ENCODE assay signal across 11 cellular contexts in genomic region chr17:76524598-76525512, GRCh38. TPM values are rescaled to one million over a fixed set of nuclear protein-coding genes. Genes with fewer than 3 reads are reported as not detected.
DNase-seq lines count a peak whose midpoint lies in the region; ATAC-seq and TF ChIP-seq lines count a peak whose summit lies in the region.
"Had no signal": no experiment of that assay in that cellular context is flagged by ENCODE, and none has a peak within 500 bp of the region (broad histone marks: within the 10 kb centered on the region; RNA-seq: fewer than 3 reads in every experiment).

No MANE protein-coding gene starts in this region.

- POLR2A ChIA-PET in PC-3 (lab: Charles Lee; ENCODE audit: unreplicated experiment), result no interaction called here
- POLR2A ChIA-PET in naive thymus-derived CD4-positive, alpha-beta T cell (lab: Charles Lee), result interaction anchor here (0.7 to 1.4 kb wide), 4 partner anchors 31 to 201 kb away, joined by 3 read pairs; partner anchors contain the start of genes JMJD6, METTL23 and ST6GALNAC1

- intact Hi-C loops in PC-3 (cut with micrococcal nuclease), result no loop called here
- intact Hi-C loops in naive thymus-derived CD4-positive, alpha-beta T cell (cut with micrococcal nuclease), result no loop called here
- intact Hi-C loops in vagina (cut with DNase I), result no loop called here

- no peak overlapping the region for H3K4me3 ChIP-seq in PC-3 (ENCODE audit: low read length)
- H3K4me3 ChIP-seq in fibroblast of lung (replicated peaks in 1 of 4; ENCODE audit: control extremely low read depth in 1 of 4, insufficient read depth in 1 of 4, low read depth in 3 of 4, low read length in 4 of 4), result no peak overlapping the region
- no peak overlapping the region for H3K4me3 ChIP-seq in naive thymus-derived CD4-positive, alpha-beta T cell (ENCODE audit: low read length)
- H3K4me3 ChIP-seq in vagina, result no peak overlapping the region
- H3K4me3 ChIP-seq: GM12878 had no signal

- H3F3A ChIP-seq in PC-3 (ENCODE audit: low read length, unreplicated experiment), result no peaks in the 10 kb centered on the region

- TF ChIP-seq CTCF in PC-3 (conservative IDR thresholded peaks at IDR 0.05; ENCODE audit: low read depth, low read length) (no peak), fibroblast of lung (conservative IDR thresholded peaks at IDR 0.05 in 1 of 2, IDR thresholded peaks at IDR 0.05 in 1 of 2; ENCODE audit: low read depth in 1 of 2, low read length in 2 of 2) (no peak), vagina (IDR thresholded peaks at IDR 0.05) (no peak)

- H3K27me3 Mint-ChIP-seq in naive thymus-derived CD4-positive, alpha-beta T cell, result peaks cover 0 to 11% (median 0%) of the 10 kb centered on the region in 5 donors
- H3K27me3 Mint-ChIP-seq in activated T-cell treated with anti-CD3 and anti-CD28 coated beads, Interleukin-2, amount 50 U/mL, for 4 hours (ENCODE audit: low read depth), result peaks cover 2% of the 10 kb centered on the region

- CTCF ChIA-PET in PC-3 (lab: Charles Lee), result interaction anchor here (0.6 to 1.4 kb wide), 5 partner anchors 22 to 157 kb away, joined by 3 to 6 read pairs (median 3); no protein-coding TSS in a partner anchor
- CTCF ChIA-PET in naive thymus-derived CD4-positive, alpha-beta T cell (lab: Charles Lee), result interaction anchor here (0.7 to 5.7 kb wide), 7 partner anchors 9 to 560 kb away, joined by 3 to 62 read pairs (median 11); no protein-coding TSS in a partner anchor

- H3K9me3 ChIP-seq in PC-3 (ENCODE audit: low read length) (no peaks in the 10 kb centered on the region), fibroblast of lung (ENCODE audit: control insufficient read depth, insufficient read depth, low read depth, low read length) (no peaks in the 10 kb centered on the region), vagina (no peaks in the 10 kb centered on the region)
- H3K9me3 ChIP-seq in naive thymus-derived CD4-positive, alpha-beta T cell (ENCODE audit: control insufficient read depth in 2 of 3, low read length in 3 of 3), result no peaks in the 10 kb centered on the region
- H3K9me3 ChIP-seq: neutrophil had no signal

- H4K20me1 ChIP-seq in PC-3 (ENCODE audit: low read length), result no peaks in the 10 kb centered on the region
- H4K20me1 ChIP-seq in fibroblast of lung (ENCODE audit: control insufficient read depth, extremely low read depth, insufficient read depth, low read length), result no peaks in the 10 kb centered on the region

- H3K79me2 ChIP-seq in PC-3 (ENCODE audit: low read length) (no peaks in the 10 kb centered on the region), fibroblast of lung (ENCODE audit: control insufficient read depth, insufficient read depth, low read length) (no peaks in the 10 kb centered on the region)

- no peak for TF ChIP-seq POLR2A in vagina (IDR thresholded peaks at IDR 0.05)

- H3K36me3 ChIP-seq in PC-3 (ENCODE audit: low read depth, low read length), result no peaks in the 10 kb centered on the region
- no peaks in the 10 kb centered on the region for H3K36me3 ChIP-seq in fibroblast of lung (ENCODE audit: control insufficient read depth, insufficient read depth, low read length)
- no peaks in the 10 kb centered on the region for H3K36me3 ChIP-seq in naive thymus-derived CD4-positive, alpha-beta T cell (ENCODE audit: control insufficient read depth in 2 of 3, insufficient read depth in 3 of 3, low read length in 3 of 3)
- no peaks in the 10 kb centered on the region for H3K36me3 ChIP-seq in vagina
- H3K36me3 ChIP-seq: neutrophil had no signal

- peak overlapping the region; percentile 50 for H3K4me2 ChIP-seq in PC-3 (ENCODE audit: low read length)
- peak overlapping the region; percentile 21 for H3K4me2 ChIP-seq in fibroblast of lung (ENCODE audit: extremely low read depth, insufficient read depth, low read length)
- H3K4me2 ChIP-seq: KMS-11 had no signal

- H2AFZ ChIP-seq in PC-3 (ENCODE audit: low read length) (peak overlapping the region; percentile 10), fibroblast of lung (ENCODE audit: low read length) (no peak overlapping the region)

- no peaks in the 10 kb centered on the region for H3K9me2 ChIP-seq in PC-3 (replicated peaks; ENCODE audit: low read length)

- H3K4me1 ChIP-seq in PC-3 (ENCODE audit: insufficient read depth, low read length) (peaks cover 44% of the 10 kb centered on the region), fibroblast of lung (ENCODE audit: control insufficient read depth, extremely low read depth, insufficient read depth, low read length) (peaks cover 30% of the 10 kb centered on the region), vagina (peaks cover 44% of the 10 kb centered on the region)
- H3K4me1 ChIP-seq in naive thymus-derived CD4-positive, alpha-beta T cell (ENCODE audit: control insufficient read depth in 2 of 2, insufficient read depth in 2 of 2, low read length in 2 of 2), result peaks cover 12 to 37% of the 10 kb centered on the region in 2 donors

- H3K27ac ChIP-seq in PC-3 (ENCODE audit: low read length) (peak overlapping the region; percentile 59), fibroblast of lung (ENCODE audit: insufficient read depth, low read length) (peak overlapping the region; percentile 51), vagina (peak overlapping the region; percentile 72)
- no peak overlapping the region for H3K27ac ChIP-seq in naive thymus-derived CD4-positive, alpha-beta T cell (ENCODE audit: low read depth, low read length)
- H3K27ac ChIP-seq: KMS-11, neutrophil had no signal

- H3K9ac ChIP-seq in PC-3 (ENCODE audit: low read length), result peak overlapping the region; percentile 40; the same call in 1 of the 2 replicates
- no peak overlapping the region for H3K9ac ChIP-seq in fibroblast of lung (ENCODE audit: insufficient read depth, low read length)
- H3K9ac ChIP-seq: KMS-11 had no signal

- H3K36me3 Mint-ChIP-seq in naive thymus-derived CD4-positive, alpha-beta T cell, result no peaks in the 10 kb centered on the region
- no peaks in the 10 kb centered on the region for H3K36me3 Mint-ChIP-seq in activated T-cell treated with anti-CD3 and anti-CD28 coated beads, Interleukin-2, amount 50 U/mL, for 4 hours (ENCODE audit: insufficient read depth)

- DNase-seq in PC-3 (peak; percentile 71), fibroblast of lung (ENCODE audit: low read depth in 2 of 2) (peak; percentile 43 to 90), vagina (ENCODE audit: extremely low spot score in 2 of 2) (no peak), NCI-H128 (lab: John Stamatoyannopoulos, UW; ENCODE audit: unreplicated experiment) (no peak)
- DNase-seq in naive thymus-derived CD4-positive, alpha-beta T cell, result no peak
- no peak for DNase-seq in stimulated activated naive CD4-positive, alpha-beta T cell treated with Interleukin-2 at 50 U/mL for 16 hours (lab: John Stamatoyannopoulos, UW)
- DNase-seq in activated T-cell treated with anti-CD3 and anti-CD28 coated beads, Interleukin-2, amount 50 U/mL, for 4 hours, result no peak
- DNase-seq: activated T-cell treated with anti-CD3 and anti-CD28 coated beads, Interleukin-2, amount 50 U/mL, for 1 hour had no signal

- H3K27me3 ChIP-seq in PC-3 (ENCODE audit: low read length) (no peaks in the 10 kb centered on the region), fibroblast of lung (ENCODE audit: control insufficient read depth, insufficient read depth, low read length) (no peaks in the 10 kb centered on the region), vagina (no peaks in the 10 kb centered on the region)
- no peaks in the 10 kb centered on the region for H3K27me3 ChIP-seq in naive thymus-derived CD4-positive, alpha-beta T cell (ENCODE audit: control insufficient read depth in 2 of 2, insufficient read depth in 2 of 2, low read length in 2 of 2)

- no peak overlapping the region for H3K4me3 Mint-ChIP-seq in naive thymus-derived CD4-positive, alpha-beta T cell
- H3K4me3 Mint-ChIP-seq in activated T-cell treated with anti-CD3 and anti-CD28 coated beads, Interleukin-2, amount 50 U/mL, for 4 hours, result no peak overlapping the region

- H3K27ac Mint-ChIP-seq in naive thymus-derived CD4-positive, alpha-beta T cell, result peak overlapping the region in 8 of 9 donors; percentile 19 to 89 (median 64)

- no TSS peak for BruUV-seq in PC-3 (replicated peaks; lab: Mats Ljungman, UMichigan)

- peaks cover 18 to 40% (median 35%) of the 10 kb centered on the region in 7 donors for H3K4me1 Mint-ChIP-seq in naive thymus-derived CD4-positive, alpha-beta T cell
- peaks cover 26% of the 10 kb centered on the region for H3K4me1 Mint-ChIP-seq in activated T-cell treated with anti-CD3 and anti-CD28 coated beads, Interleukin-2, amount 50 U/mL, for 4 hours (ENCODE audit: low read depth)

- peaks cover 0 to 2% (median 0%) of the 10 kb centered on the region in 11 donors for H3K9me3 Mint-ChIP-seq in naive thymus-derived CD4-positive, alpha-beta T cell
- no peaks in the 10 kb centered on the region for H3K9me3 Mint-ChIP-seq in activated T-cell treated with anti-CD3 and anti-CD28 coated beads, Interleukin-2, amount 50 U/mL, for 4 hours

- ATAC-seq in PC-3, result peak; percentile 30
- ATAC-seq in naive thymus-derived CD4-positive, alpha-beta T cell, result no peak
- no peak for ATAC-seq in activated T-cell treated with anti-CD3 and anti-CD28 coated beads, Interleukin-2, amount 50 U/mL, for 4 hours
- ATAC-seq: GM12878 had no signal

RNA-seq across cellular contexts. Expression of gene CYGB, which starts 12.7 kb away (rescaled TPM):
- total RNA-seq in PC-3 (2014; rRNA removed) (0.40 and 0.62 TPM in 2 replicates), fibroblast of lung (12.4 and 19.5 TPM in 2 replicates), vagina (30.0 TPM)
- polyA plus RNA-seq in fibroblast of lung, result 9.1 and 10.0 TPM in 2 replicates
- 19.9 and 25.0 TPM in 2 replicates for polyA plus RNA-seq in fibroblast of lung (2012)
- 15.1 and 19.0 TPM in 2 replicates for polyA minus RNA-seq in fibroblast of lung (ENCODE audit: low replicate concordance)
- total RNA-seq in naive thymus-derived CD4-positive, alpha-beta T cell, result not detected
- under 1 TPM; 0.33 to 0.35 TPM for polyA plus RNA-seq in naive thymus-derived CD4-positive, alpha-beta T cell
- not detected for total RNA-seq in activated T-cell treated with anti-CD3 and anti-CD28 coated beads, Interleukin-2, amount 50 U/mL, for 4 hours
- polyA plus RNA-seq: GM12878 had no signal

RNA-seq across cellular contexts. Expression of gene PRCD, which starts 15.0 kb away (rescaled TPM):
- total RNA-seq in PC-3 (2014; rRNA removed), result 0.86 and 2.5 TPM in 2 replicates
- total RNA-seq in fibroblast of lung, result 4.1 and 4.3 TPM in 2 replicates
- polyA plus RNA-seq in fibroblast of lung, result 0.72 and 0.89 TPM in 2 replicates
- polyA plus RNA-seq in fibroblast of lung (2012), result 1.1 and 2.0 TPM in 2 replicates
- polyA minus RNA-seq in fibroblast of lung (ENCODE audit: low replicate concordance), result not detected in 2 replicates
- total RNA-seq in naive thymus-derived CD4-positive, alpha-beta T cell, result not detected
- polyA plus RNA-seq in naive thymus-derived CD4-positive, alpha-beta T cell, result 1 to 10 TPM in 1 of 2 donors, not detected in 1; 1.3 TPM
- total RNA-seq in vagina, result 21.4 TPM
- not detected for total RNA-seq in activated T-cell treated with anti-CD3 and anti-CD28 coated beads, Interleukin-2, amount 50 U/mL, for 4 hours

RNA-seq across cellular contexts. Expression of gene RHBDF2, which starts 23.6 kb away (rescaled TPM):
- 52.3 and 74.8 TPM in 2 replicates for total RNA-seq in PC-3 (2014; rRNA removed)
- total RNA-seq in fibroblast of lung, result 3.9 and 5.1 TPM in 2 replicates
- 0.94 and 1.7 TPM in 2 replicates for polyA plus RNA-seq in fibroblast of lung
- polyA plus RNA-seq in fibroblast of lung (2012), result 2.8 TPM in 2 replicates
- polyA minus RNA-seq in fibroblast of lung (ENCODE audit: low replicate concordance), result 2.4 and 3.9 TPM in 2 replicates
- total RNA-seq in naive thymus-derived CD4-positive, alpha-beta T cell, result 100 to 1,000 TPM in 1 of 5 experiments, 10 to 100 TPM in 4; 31.1 to 119 (median 35.4) TPM
- polyA plus RNA-seq in naive thymus-derived CD4-positive, alpha-beta T cell, result 1 to 10 TPM; 2.9 to 7.5 TPM
- 34.6 TPM for total RNA-seq in vagina
- total RNA-seq in activated T-cell treated with anti-CD3 and anti-CD28 coated beads, Interleukin-2, amount 50 U/mL, for 4 hours, result 10 to 100 TPM; 29.5 to 37.0 (median 34.3) TPM

RNA-seq across cellular contexts. Expression of gene AANAT, which starts 57.5 kb away (rescaled TPM):
- total RNA-seq in PC-3 (2014; rRNA removed), result not detected in 2 replicates
- total RNA-seq in fibroblast of lung, result not detected in 2 replicates
- polyA plus RNA-seq in fibroblast of lung, result not detected in 2 replicates
- not detected in 2 replicates for polyA plus RNA-seq in fibroblast of lung (2012)
- polyA minus RNA-seq in fibroblast of lung (ENCODE audit: low replicate concordance), result not detected in 2 replicates
- total RNA-seq in naive thymus-derived CD4-positive, alpha-beta T cell, result not detected
- polyA plus RNA-seq in naive thymus-derived CD4-positive, alpha-beta T cell, result not detected
- total RNA-seq in vagina, result not detected
- total RNA-seq in activated T-cell treated with anti-CD3 and anti-CD28 coated beads, Interleukin-2, amount 50 U/mL, for 4 hours, result not detected
- polyA plus RNA-seq: GM12878 had no signal

Comparison
In these comparisons a context has a peak if more than half of its experiments do, and no peak if none do; other contexts are left out.
1. DNase-seq: peak in PC-3 (single experiment) and fibroblast of lung (2 of 2); none in naive thymus-derived CD4-positive, alpha-beta T cell (0 of 9), vagina (0 of 2), NCI-H128 (single experiment), stimulated activated naive CD4-positive, alpha-beta T cell treated with Interleukin-2 at 50 U/mL for 16 hours (single experiment) and activated T-cell treated with anti-CD3 and anti-CD28 coated beads, Interleukin-2, amount 50 U/mL, for 4 hours (single experiment).